ENCODE assay signal across 8 cellular contexts in the genomic region with DNA sequence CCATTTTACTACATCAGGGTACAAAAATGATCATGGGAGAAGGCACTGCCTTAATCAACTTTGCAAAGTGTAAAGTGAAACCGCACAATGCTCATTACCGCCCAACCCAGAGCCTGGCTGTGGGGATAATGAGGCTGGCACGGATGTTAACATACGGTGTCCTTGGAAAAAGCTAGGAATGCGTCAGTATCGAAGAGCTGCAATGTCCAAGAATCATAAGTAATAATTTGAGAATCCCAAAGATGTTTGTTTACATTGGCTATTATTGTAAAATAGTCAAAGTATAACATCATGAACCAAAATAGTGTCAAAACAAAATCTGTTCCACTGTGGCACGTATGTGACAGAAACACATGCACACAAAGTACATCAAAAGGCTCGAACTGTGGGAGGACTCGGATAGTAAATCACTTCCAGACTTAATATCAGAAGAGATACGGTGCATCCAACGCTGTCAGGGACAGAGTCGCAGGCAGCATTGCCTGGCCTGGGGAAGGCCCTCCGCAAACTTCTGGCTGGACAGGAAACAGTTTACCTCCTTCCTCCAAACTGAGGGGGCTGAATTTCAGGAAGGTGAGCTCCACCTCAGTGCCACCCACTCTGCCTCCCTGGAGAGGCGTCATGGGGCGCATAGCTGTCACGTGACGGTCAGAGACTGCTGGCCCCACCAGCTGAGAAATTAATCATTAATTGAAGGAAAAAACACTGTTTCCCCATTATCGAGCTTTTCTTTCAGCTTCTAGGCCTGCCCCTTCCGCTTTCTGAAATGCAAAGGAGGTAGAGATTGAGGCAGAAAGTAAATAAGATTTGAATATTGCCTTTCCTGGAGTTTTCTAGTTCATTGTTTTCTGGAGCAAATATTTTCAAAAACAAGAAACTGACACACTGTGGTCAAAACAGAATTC. TPM values are rescaled to one million over a fixed set of nuclear protein-coding genes. Genes with fewer than 3 reads are reported as not detected.
A peak's percentile ranks its signal among the peaks of the same experiment; 100 is the strongest.
DNase-seq lines count a peak whose midpoint lies in the region; ATAC-seq lines count a peak whose summit lies in the region.

No MANE protein-coding gene starts in this region.

- H3K4me1 ChIP-seq in rectal smooth muscle tissue (ENCODE audit: control insufficient read depth, insufficient read depth, low read length): peaks cover 16% of the 10 kb centered on the region

- peak overlapping the region; percentile 73 for H3K4me3 ChIP-seq in rectal smooth muscle tissue (ENCODE audit: low read length)

- no peaks in the 10 kb centered on the region for H3K27me3 ChIP-seq in rectal smooth muscle tissue (ENCODE audit: control insufficient read depth, insufficient read depth, low read length)

- ATAC-seq in left ventricle myocardium superior: no peak
- ATAC-seq in GM21529 (IDR thresholded peaks at IDR 0.05; ENCODE audit: unreplicated experiment): no peak
- no peak for ATAC-seq in HG02973 (IDR thresholded peaks at IDR 0.05; ENCODE audit: unreplicated experiment)

- peaks cover 28% of the 10 kb centered on the region for H3K27me3 Mint-ChIP-seq in activated T-helper 1 cell treated with anti-CD3 and anti-CD28 coated beads, Interleukin-12 subunit alpha, Interleukin-12 subunit beta, Interleukin-2, Interleukin-4 antibody, amounts not matched to agents 30 ng/mL and 10 ng/mL and 1 ng/mL, durations not matched to agents 14 hours and 24 hours and 36 hours (ENCODE audit: insufficient read depth)

- peak overlapping the region; percentile 99 for H3K27ac ChIP-seq in rectal smooth muscle tissue (ENCODE audit: low read depth, low read length)

- peak; percentile 47 for DNase-seq in Daoy (ENCODE audit: low read depth)
- peak; percentile 77 to 87 (median 79) for DNase-seq in NCI-H1417 (lab: John Stamatoyannopoulos, UW)
- no peak for DNase-seq in activated T-helper 1 cell treated with anti-CD3 and anti-CD28 coated beads, Interleukin-12 subunit alpha, Interleukin-12 subunit beta, Interleukin-2, Interleukin-4 antibody, amounts not matched to agents 30 ng/mL and 10 ng/mL and 1 ng/mL, durations not matched to agents 14 hours and 24 hours and 36 hours (ENCODE audit: low spot score)
- DNase-seq in left ventricle myocardium superior: peak; percentile 58
- no peak for DNase-seq in SKM-1 (lab: John Stamatoyannopoulos, UW; ENCODE audit: unreplicated experiment)

- peak overlapping the region; percentile 71 for H3K27ac Mint-ChIP-seq in activated T-helper 1 cell treated with anti-CD3 and anti-CD28 coated beads, Interleukin-12 subunit alpha, Interleukin-12 subunit beta, Interleukin-2, Interleukin-4 antibody, amounts not matched to agents 30 ng/mL and 10 ng/mL and 1 ng/mL, durations not matched to agents 14 hours and 24 hours and 36 hours

- no peaks in the 10 kb centered on the region for H3K9me3 Mint-ChIP-seq in activated T-helper 1 cell treated with anti-CD3 and anti-CD28 coated beads, Interleukin-12 subunit alpha, Interleukin-12 subunit beta, Interleukin-2, Interleukin-4 antibody, amounts not matched to agents 30 ng/mL and 10 ng/mL and 1 ng/mL, durations not matched to agents 14 hours and 24 hours and 36 hours

- peaks cover 42% of the 10 kb centered on the region for H3K4me1 Mint-ChIP-seq in activated T-helper 1 cell treated with anti-CD3 and anti-CD28 coated beads, Interleukin-12 subunit alpha, Interleukin-12 subunit beta, Interleukin-2, Interleukin-4 antibody, amounts not matched to agents 30 ng/mL and 10 ng/mL and 1 ng/mL, durations not matched to agents 14 hours and 24 hours and 36 hours (ENCODE audit: low read depth)

- H3K4me3 Mint-ChIP-seq in activated T-helper 1 cell treated with anti-CD3 and anti-CD28 coated beads, Interleukin-12 subunit alpha, Interleukin-12 subunit beta, Interleukin-2, Interleukin-4 antibody, amounts not matched to agents 30 ng/mL and 10 ng/mL and 1 ng/mL, durations not matched to agents 14 hours and 24 hours and 36 hours: peak overlapping the region; percentile 84

- intact Hi-C loops in activated T-helper 1 cell treated with anti-CD3 and anti-CD28 coated beads, Interleukin-12 subunit alpha, Interleukin-12 subunit beta, Interleukin-2, Interleukin-4 antibody, amounts not matched to agents 30 ng/mL and 10 ng/mL and 1 ng/mL, durations not matched to agents 14 hours and 24 hours and 36 hours (cut with micrococcal nuclease): loop anchor here (2.0 to 10.0 kb wide), 8 partner anchors 157 to 1163 kb away; a partner anchor contains a TSS
- intact Hi-C loops in left ventricle myocardium superior (cut with micrococcal nuclease): loop anchor here (10.0 kb wide), 1 partner anchor 675 kb away; no protein-coding TSS in a partner anchor

- peak overlapping the region; percentile 72 for H3K9ac ChIP-seq in rectal smooth muscle tissue (ENCODE audit: low read length)

- peaks cover 27% of the 10 kb centered on the region for H3K36me3 Mint-ChIP-seq in activated T-helper 1 cell treated with anti-CD3 and anti-CD28 coated beads, Interleukin-12 subunit alpha, Interleukin-12 subunit beta, Interleukin-2, Interleukin-4 antibody, amounts not matched to agents 30 ng/mL and 10 ng/mL and 1 ng/mL, durations not matched to agents 14 hours and 24 hours and 36 hours (ENCODE audit: low read depth)

- H3K36me3 ChIP-seq in rectal smooth muscle tissue (ENCODE audit: control insufficient read depth, insufficient read depth, low read length): no peaks in the 10 kb centered on the region

RNA-seq across cellular contexts. Expression of a gene that starts 1.8 kb away (rescaled TPM):
- 14.3 and 33.0 TPM in 2 replicates for total RNA-seq in Daoy (2014; rRNA removed; shearing (Covaris generic))
- 301 and 306 TPM in 2 replicates for total RNA-seq in activated T-helper 1 cell treated with anti-CD3 and anti-CD28 coated beads, Interleukin-12 subunit alpha, Interleukin-12 subunit beta, Interleukin-2, Interleukin-4 antibody, amounts not matched to agents 30 ng/mL and 10 ng/mL and 1 ng/mL, durations not matched to agents 14 hours and 24 hours and 36 hours
- total RNA-seq in left ventricle myocardium superior: 30.0 TPM

Comparison
In these comparisons a context has a peak if more than half of its experiments do, and no peak if none do; other contexts are left out.
1. DNase-seq: peak in Daoy (single experiment), NCI-H1417 (3 of 3) and left ventricle myocardium superior (single experiment); none in activated T-helper 1 cell treated with anti-CD3 and anti-CD28 coated beads, Interleukin-12 subunit alpha, Interleukin-12 subunit beta, Interleukin-2, Interleukin-4 antibody, amounts not matched to agents 30 ng/mL and 10 ng/mL and 1 ng/mL, durations not matched to agents 14 hours and 24 hours and 36 hours (single experiment) and SKM-1 (single experiment).